In the genomic region with DNA sequence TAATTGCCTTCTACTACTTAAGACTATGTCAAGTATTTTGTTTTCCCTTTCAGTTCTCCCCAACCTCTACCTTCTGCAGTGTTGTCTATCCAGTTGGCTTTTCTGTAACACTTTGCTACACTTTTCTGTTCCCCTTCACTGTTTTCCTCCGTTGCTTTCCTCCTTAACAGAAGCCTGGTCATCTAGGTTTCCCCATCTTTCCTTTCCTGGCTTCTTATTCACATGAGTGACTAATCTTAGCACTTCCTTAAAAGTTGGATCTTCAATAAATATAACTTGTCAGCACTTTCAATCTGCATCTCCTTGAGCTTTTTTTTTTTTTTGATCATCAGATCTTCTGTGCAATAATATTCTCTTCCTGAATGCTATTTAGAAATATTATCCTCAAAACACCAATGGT, we compare ENCODE assay signal across 11 cellular contexts. TPM values are rescaled to one million over a fixed set of nuclear protein-coding genes. Genes with fewer than 3 reads are reported as not detected.
DNase-seq lines count a peak whose midpoint lies in the region; ATAC-seq and TF ChIP-seq lines count a peak whose summit lies in the region.
"Had no signal": no experiment of that assay in that cellular context is flagged by ENCODE, and none has a peak within 500 bp of the region (broad histone marks: within the 10 kb centered on the region; RNA-seq: fewer than 3 reads in every experiment).

No MANE protein-coding gene starts in this region.

- H3K27me3 ChIP-seq in GM23248 (replicated peaks; ENCODE audit: insufficient read depth), result no peaks in the 10 kb centered on the region

- POLR2A ChIA-PET in GM10248 (lab: Yijun Ruan, JAX), result interaction anchor here (0.6 kb wide), 1 partner anchor 131 kb away, joined by 3 read pairs; no protein-coding TSS in a partner anchor

- H3F3A ChIP-seq in GM23248 (ENCODE audit: insufficient read depth), result peaks cover 15% of the 10 kb centered on the region

- no peaks in the 10 kb centered on the region for H4K20me1 ChIP-seq in GM23248 (ENCODE audit: insufficient read depth)

- H3K4me2 ChIP-seq in GM23248 (ENCODE audit: unreplicated experiment), result peak overlapping the region; percentile 92
- H3K4me2 ChIP-seq: smooth muscle cell had no signal

- H3K27ac ChIP-seq in GM23248, result peak overlapping the region; percentile 59

- in situ Hi-C loops in GM23248 (cut with MboI), result no loop called here

- H3K27ac Mint-ChIP-seq in activated T-helper 17 cell treated with anti-CD3 and anti-CD28 coated beads, Interleukin-2, amount 50 U/mL, for 72 hours, result peak overlapping the region; percentile 7
- peak overlapping the region; percentile 9 to 32 for H3K27ac Mint-ChIP-seq in natural killer cell

- H3K4me3 Mint-ChIP-seq in activated T-helper 17 cell treated with anti-CD3 and anti-CD28 coated beads, Interleukin-2, amount 50 U/mL, for 72 hours, result peak overlapping the region; percentile 50
- peak overlapping the region; percentile 3 for H3K4me3 Mint-ChIP-seq in natural killer cell

- peak overlapping the region; percentile 16; the same call in 1 of the 2 replicates for H3K4me3 ChIP-seq in AG10803 (ENCODE audit: low read length)
- H3K4me3 ChIP-seq in GM23248, result peak overlapping the region; percentile 30
- H3K4me3 ChIP-seq: smooth muscle cell had no signal

- H3K36me3 ChIP-seq in GM23248 (ENCODE audit: low read depth), result no peaks in the 10 kb centered on the region

- no peaks in the 10 kb centered on the region for H3K27me3 Mint-ChIP-seq in activated T-helper 17 cell treated with anti-CD3 and anti-CD28 coated beads, Interleukin-2, amount 50 U/mL, for 72 hours
- no peaks in the 10 kb centered on the region for H3K27me3 Mint-ChIP-seq in natural killer cell (ENCODE audit: low read depth in 2 of 2)

- peak overlapping the region; percentile 98 for H3K9ac ChIP-seq in GM23248

- peaks cover 23% of the 10 kb centered on the region for H3K4me1 Mint-ChIP-seq in activated T-helper 17 cell treated with anti-CD3 and anti-CD28 coated beads, Interleukin-2, amount 50 U/mL, for 72 hours
- H3K4me1 Mint-ChIP-seq in natural killer cell, result peaks cover 23 to 31% of the 10 kb centered on the region in 2 donors

- H3K79me2 ChIP-seq in GM23248 (ENCODE audit: insufficient read depth), result peaks cover 35% of the 10 kb centered on the region

- CTCF ChIA-PET in GM10248 (lab: Yijun Ruan, JAX), result no interaction called here

- no peaks in the 10 kb centered on the region for H3K9me2 ChIP-seq in GM23248 (ENCODE audit: insufficient read depth)

- H3K36me3 Mint-ChIP-seq in activated T-helper 17 cell treated with anti-CD3 and anti-CD28 coated beads, Interleukin-2, amount 50 U/mL, for 72 hours (ENCODE audit: low read depth), result peaks cover 30% of the 10 kb centered on the region
- H3K36me3 Mint-ChIP-seq in natural killer cell, result no peaks in the 10 kb centered on the region

- peaks cover 2% of the 10 kb centered on the region for H3K9me3 Mint-ChIP-seq in activated T-helper 17 cell treated with anti-CD3 and anti-CD28 coated beads, Interleukin-2, amount 50 U/mL, for 72 hours
- H3K9me3 Mint-ChIP-seq in natural killer cell, result no peaks in the 10 kb centered on the region

- 9 to 10% methylated on average over 1 of the region's 1 CpG for WGBS in GM23248 (ENCODE audit: low coverage in 1 of 2, low lambda C conversion rate in 2 of 2, missing lambda C conversion rate in 2 of 2), 2 experiments

- peaks cover 27% of the 10 kb centered on the region for H3K4me1 ChIP-seq in GM23248 (ENCODE audit: insufficient read depth)

- intact Hi-C loops in natural killer cell (cut with micrococcal nuclease), result no loop called here

- no peak for ATAC-seq in activated T-helper 17 cell treated with anti-CD3 and anti-CD28 coated beads, Interleukin-2, amount 50 U/mL, for 72 hours (replicated peaks)
- no peak for ATAC-seq in natural killer cell
- no peak for ATAC-seq in omental fat pad (ENCODE audit: low FRiP score)
- ATAC-seq in HG03108 (IDR thresholded peaks at IDR 0.05; ENCODE audit: unreplicated experiment), result no peak

- peak overlapping the region; percentile 66 for H2AFZ ChIP-seq in GM23248

- no peaks in the 10 kb centered on the region for H3K9me3 ChIP-seq in GM23248 (ENCODE audit: low read depth)

- DNase-seq in AG10803 (ENCODE audit: low read depth), result peak; percentile 38
- DNase-seq in GM23248, result peak; percentile 76
- DNase-seq in natural killer cell, result no peak
- no peak for DNase-seq in GM10248 (ENCODE audit: extremely low spot score)
- DNase-seq in omental fat pad (ENCODE audit: low spot score), result no peak
- DNase-seq in NCI-H187 (lab: John Stamatoyannopoulos, UW), result no peak
- DNase-seq: activated CD8-positive, alpha-beta memory T cell treated with anti-CD3 and anti-CD28 coated beads, Interleukin-2, amount 50 U/mL, for 48 hours; DND-41 had no signal

- TF ChIP-seq CTCF in AG10803 (conservative IDR thresholded peaks at IDR 0.05; ENCODE audit: low read length) (no peak), natural killer cell (IDR thresholded peaks at IDR 0.05) (no peak), GM10248 (IDR thresholded peaks at IDR 0.05; ENCODE audit: control extremely low read depth, extremely low read depth, low read depth, missing control alignments) (no peak), omental fat pad (IDR thresholded peaks at IDR 0.05) (no peak)

RNA-seq across cellular contexts. Expression of a gene that starts 2.8 kb away (rescaled TPM):
- total RNA-seq in GM23248 (2014; rRNA removed; shearing (Covaris generic)), result 49.3 and 59.7 TPM in 2 replicates
- 32.8 and 34.1 TPM in 2 replicates for polyA plus RNA-seq in GM23248 (2016; fragmentation: Nextera tagmentation; extraction: Ambion mirVana)
- 100 to 1,000 TPM in 1 of 2 donors, 10 to 100 TPM in 1; 77.5 to 112 TPM for total RNA-seq in activated T-helper 17 cell treated with anti-CD3 and anti-CD28 coated beads, Interleukin-2, amount 50 U/mL, for 72 hours
- total RNA-seq in natural killer cell (10 to 100 TPM; 22.9 to 31.8 (median 26.8) TPM), omental fat pad (100 to 1,000 TPM in 1 of 4 donors, 10 to 100 TPM in 3; 58.1 to 127 (median 92.3) TPM)

RNA-seq across cellular contexts. Expression of a gene that starts 56.1 kb away (rescaled TPM):
- 32.0 and 41.2 TPM in 2 replicates for total RNA-seq in GM23248 (2014; rRNA removed; shearing (Covaris generic))
- 15.1 and 15.9 TPM in 2 replicates for polyA plus RNA-seq in GM23248 (2016; fragmentation: Nextera tagmentation; extraction: Ambion mirVana)
- 10 to 100 TPM; 10.4 to 13.5 TPM for total RNA-seq in activated T-helper 17 cell treated with anti-CD3 and anti-CD28 coated beads, Interleukin-2, amount 50 U/mL, for 72 hours
- 10 to 100 TPM; 18.6 to 30.9 (median 21.8) TPM for total RNA-seq in natural killer cell
- total RNA-seq in omental fat pad, result 10 to 100 TPM in 2 of 4 donors, 1 to 10 TPM in 2; 9.0 to 24.7 (median 11.0) TPM

Comparison
In these comparisons a context has a peak if more than half of its experiments do, and no peak if none do; other contexts are left out.
1. DNase-seq: peak in AG10803 (single experiment) and GM23248 (single experiment); none in natural killer cell (single experiment), GM10248 (single experiment), omental fat pad (single experiment) and NCI-H187 (0 of 2).